ENCODE assay signal across 1 cellular context in genomic region chr7:132819648-132820047, GRCh38.
TF ChIP-seq lines count a peak whose summit lies in the region.

No MANE protein-coding gene starts in this region.

TF ChIP-seq in WTC11, 78 proteins besides CTCF, POLR2A, EP300 and RAD21 (continued from another document):
- TF ChIP-seq ZNF425 (CRISPR knock-in tag; conservative IDR thresholded peaks at IDR 0.05) (no peak), NFATC4 (CRISPR knock-in tag; IDR thresholded peaks at IDR 0.05) (no peak), PRDM15 (CRISPR knock-in tag; IDR thresholded peaks at IDR 0.05) (no peak), ZNF532 (CRISPR knock-in tag; IDR thresholded peaks at IDR 0.05; ENCODE audit: borderline replicate concordance) (no peak), NR1H2 (CRISPR knock-in tag; IDR thresholded peaks at IDR 0.05) (no peak), E2F4 (CRISPR knock-in tag; IDR thresholded peaks at IDR 0.05; ENCODE audit: borderline replicate concordance, low read depth) (no peak), PRRX2 (CRISPR knock-in tag; IDR thresholded peaks at IDR 0.05) (no peak), SMAD3 (CRISPR knock-in tag; IDR thresholded peaks at IDR 0.05; ENCODE audit: borderline replicate concordance) (no peak), ZNF396 (CRISPR knock-in tag; IDR thresholded peaks at IDR 0.05; ENCODE audit: borderline replicate concordance) (no peak), MLX (CRISPR knock-in tag; IDR thresholded peaks at IDR 0.05) (no peak), STAT6 (CRISPR knock-in tag; conservative IDR thresholded peaks at IDR 0.05; ENCODE audit: low read depth) (no peak), E2F5 (CRISPR knock-in tag; IDR thresholded peaks at IDR 0.05) (no peak), ZNF671 (CRISPR knock-in tag; IDR thresholded peaks at IDR 0.05) (no peak), ZNF219 (CRISPR knock-in tag; IDR thresholded peaks at IDR 0.05; ENCODE audit: borderline replicate concordance) (no peak), GTF2I (CRISPR knock-in tag; conservative IDR thresholded peaks at IDR 0.05) (no peak)
